In genomic region chr14:70887207-70888150, GRCh38 we compare ENCODE assay signal across 8 cellular contexts. TPM values are rescaled to one million over a fixed set of nuclear protein-coding genes. Genes with fewer than 3 reads are reported as not detected.
DNase-seq lines count a peak whose midpoint lies in the region; ATAC-seq and TF ChIP-seq lines count a peak whose summit lies in the region.

No MANE protein-coding gene starts in this region.

- H3K27me3 ChIP-seq in mammary epithelial cell (ENCODE audit: insufficient read depth, low read length) (no peaks in the 10 kb centered on the region), H9 (ENCODE audit: insufficient read depth, low read length) (no peaks in the 10 kb centered on the region)

- H4K8ac ChIP-seq in H9 (replicated peaks; ENCODE audit: insufficient read length, low read depth, low read length): no peak overlapping the region

- ATAC-seq in activated T-cell treated with anti-CD3 and anti-CD28 coated beads, Interleukin-2, amount 50 U/mL, for 4 hours: peak; percentile 25 to 38
- ATAC-seq in HG03342 (IDR thresholded peaks at IDR 0.05; ENCODE audit: unreplicated experiment): peak; percentile 37
- ATAC-seq in stimulated activated naive B cell treated with anti-CD40 and anti-IgM and Interleukin-4, amounts not matched to agents 10 μg/mL and 1 μg/mL and 100 μg/mL, for 72 hours (replicated peaks): peak; percentile 84 to 87

- no peak overlapping the region for H3K9ac ChIP-seq in mammary epithelial cell (ENCODE audit: insufficient read depth, low read length)
- H3K9ac ChIP-seq in H9 (ENCODE audit: extremely low read depth, insufficient read length, low read length): no peak overlapping the region

- H3K79me2 ChIP-seq in mammary epithelial cell (ENCODE audit: insufficient read depth, low read length) (no peaks in the 10 kb centered on the region), H9 (ENCODE audit: insufficient read depth, low read length) (no peaks in the 10 kb centered on the region)

- H4K91ac ChIP-seq in H9 (ENCODE audit: insufficient read length, low read depth, low read length): no peak overlapping the region

- peak overlapping the region; percentile 71 for H3K4me3 Mint-ChIP-seq in activated T-cell treated with anti-CD3 and anti-CD28 coated beads, Interleukin-2, amount 50 U/mL, for 4 hours
- H3K4me3 Mint-ChIP-seq in stimulated activated naive B cell treated with anti-CD40 and anti-IgM and Interleukin-4, amounts not matched to agents 10 μg/mL and 1 μg/mL and 100 μg/mL, for 72 hours: peak overlapping the region; percentile 66 to 70
- no peak overlapping the region for H3K4me3 Mint-ChIP-seq in H9

- CTCF ChIA-PET in mammary epithelial cell (lab: Charles Lee; ENCODE audit: low non-redundant PET): interaction anchor here (0.6 kb wide), 2 partner anchors 62 to 110 kb away, joined by 3 to 7 read pairs; no protein-coding TSS in a partner anchor

- no peaks in the 10 kb centered on the region for H3K36me3 ChIP-seq in mammary epithelial cell (ENCODE audit: insufficient read depth, low read length)

- H3K36me3 Mint-ChIP-seq in activated T-cell treated with anti-CD3 and anti-CD28 coated beads, Interleukin-2, amount 50 U/mL, for 4 hours (ENCODE audit: insufficient read depth): no peaks in the 10 kb centered on the region
- H3K36me3 Mint-ChIP-seq in stimulated activated naive B cell treated with anti-CD40 and anti-IgM and Interleukin-4, amounts not matched to agents 10 μg/mL and 1 μg/mL and 100 μg/mL, for 72 hours: no peaks in the 10 kb centered on the region
- H3K36me3 Mint-ChIP-seq in H9 (ENCODE audit: insufficient read depth in 1 of 3, low read depth in 3 of 3): no peaks in the 10 kb centered on the region

- no peak overlapping the region for H2AK5ac ChIP-seq in H9 (ENCODE audit: insufficient read length, low read length)

- no peaks in the 10 kb centered on the region for H3K27me3 Mint-ChIP-seq in activated T-cell treated with anti-CD3 and anti-CD28 coated beads, Interleukin-2, amount 50 U/mL, for 4 hours (ENCODE audit: low read depth)
- peaks cover 8 to 13% of the 10 kb centered on the region in 2 donors for H3K27me3 Mint-ChIP-seq in stimulated activated naive B cell treated with anti-CD40 and anti-IgM and Interleukin-4, amounts not matched to agents 10 μg/mL and 1 μg/mL and 100 μg/mL, for 72 hours
- no peaks in the 10 kb centered on the region for H3K27me3 Mint-ChIP-seq in H9 (ENCODE audit: low read depth)

- no peak overlapping the region for H3K56ac ChIP-seq in H9 (ENCODE audit: insufficient read length, low read depth, low read length)

- no peak overlapping the region for H3K14ac ChIP-seq in H9 (ENCODE audit: insufficient read depth, low read length)

- H2AFZ ChIP-seq in mammary epithelial cell (ENCODE audit: low read depth, low read length): peak overlapping the region; percentile 10
- H2AFZ ChIP-seq in H9 (ENCODE audit: low read length): no peak overlapping the region

- H2BK5ac ChIP-seq in H9 (ENCODE audit: insufficient read length, low read length): no peak overlapping the region

- H3K27ac ChIP-seq in mammary epithelial cell (ENCODE audit: insufficient read depth, low read depth, low read length): peak overlapping the region; percentile 38
- H3K27ac ChIP-seq in H9 (ENCODE audit: insufficient read length, low read depth, low read length): no peak overlapping the region

- peak overlapping the region; percentile 90 for H3K27ac Mint-ChIP-seq in stimulated activated naive B cell treated with anti-CD40 and anti-IgM and Interleukin-4, amounts not matched to agents 10 μg/mL and 1 μg/mL and 100 μg/mL, for 72 hours
- H3K27ac Mint-ChIP-seq in H9: no peak overlapping the region

- no peak overlapping the region for H3K23ac ChIP-seq in H9 (ENCODE audit: insufficient read length, low read depth, low read length)

- H3K4me2 ChIP-seq in mammary epithelial cell (ENCODE audit: insufficient read depth, low read depth, low read length): no peak overlapping the region
- no peak overlapping the region for H3K4me2 ChIP-seq in H9 (ENCODE audit: insufficient read depth, insufficient read length, low read length)

- H2BK20ac ChIP-seq in H9 (ENCODE audit: low read depth, low read length, poor library complexity, severe bottlenecking): no peak overlapping the region

- H3K79me1 ChIP-seq in H9 (ENCODE audit: insufficient read depth, low read depth, low read length, poor library complexity, severe bottlenecking): no peaks in the 10 kb centered on the region

- no peaks in the 10 kb centered on the region for H3K9me3 Mint-ChIP-seq in activated T-cell treated with anti-CD3 and anti-CD28 coated beads, Interleukin-2, amount 50 U/mL, for 4 hours
- H3K9me3 Mint-ChIP-seq in stimulated activated naive B cell treated with anti-CD40 and anti-IgM and Interleukin-4, amounts not matched to agents 10 μg/mL and 1 μg/mL and 100 μg/mL, for 72 hours: no peaks in the 10 kb centered on the region
- H3K9me3 Mint-ChIP-seq in H9: no peaks in the 10 kb centered on the region

- no peak overlapping the region for H3K4ac ChIP-seq in H9 (ENCODE audit: low read depth, low read length)

- H2BK120ac ChIP-seq in H9 (ENCODE audit: low read depth, low read length, poor library complexity, severe bottlenecking): no peak overlapping the region

- no peak overlapping the region for H2BK15ac ChIP-seq in H9 (ENCODE audit: low read depth, low read length)

- 49% methylated on average over 3 of the region's 3 CpGs for WGBS in mammary epithelial cell (ENCODE audit: low coverage, missing lambda C conversion rate)
- no CpG with 5 or more reads among the region's 3 CpGs for WGBS in H9 (ENCODE audit: extremely low coverage, insufficient read length, low lambda C conversion rate)

- intact Hi-C loops in mammary epithelial cell (cut with micrococcal nuclease): loop anchor here (2.0 kb wide), 1 partner anchor 31 kb away; no protein-coding TSS in a partner anchor

- H3K4me1 ChIP-seq in mammary epithelial cell (ENCODE audit: insufficient read depth, low read length) (peaks cover 54% of the 10 kb centered on the region), H9 (ENCODE audit: insufficient read depth, low read length) (no peaks in the 10 kb centered on the region)

- H4K20me1 ChIP-seq in mammary epithelial cell (ENCODE audit: insufficient read depth, low read length) (no peaks in the 10 kb centered on the region), H9 (ENCODE audit: control insufficient read depth, insufficient read depth, insufficient read length) (no peaks in the 10 kb centered on the region)

- H3T11ph ChIP-seq in H9 (ENCODE audit: low read length): no peak overlapping the region

- TF ChIP-seq CTCF in mammary epithelial cell (conservative IDR thresholded peaks at IDR 0.05 in 1 of 2, IDR thresholded peaks at IDR 0.05 in 1 of 2; ENCODE audit: extremely low read depth in 1 of 2, insufficient read depth in 1 of 2, low read depth in 1 of 2, low read length in 2 of 2) (no peak), H9 (conservative IDR thresholded peaks at IDR 0.05) (no peak)

- H3K4me1 Mint-ChIP-seq in activated T-cell treated with anti-CD3 and anti-CD28 coated beads, Interleukin-2, amount 50 U/mL, for 4 hours (ENCODE audit: low read depth): peaks cover 80% of the 10 kb centered on the region
- H3K4me1 Mint-ChIP-seq in stimulated activated naive B cell treated with anti-CD40 and anti-IgM and Interleukin-4, amounts not matched to agents 10 μg/mL and 1 μg/mL and 100 μg/mL, for 72 hours: peaks cover 41 to 49% of the 10 kb centered on the region in 2 donors
- peaks cover 24 to 25% of the 10 kb centered on the region in 2 experiments for H3K4me1 Mint-ChIP-seq in H9

- BruUV-seq in mammary epithelial cell (replicated peaks; lab: Mats Ljungman, UMichigan): no TSS peak

- DNase-seq in activated T-cell treated with anti-CD3 and anti-CD28 coated beads, Interleukin-2, amount 50 U/mL, for 4 hours: no peak
- no peak for DNase-seq in activated T-cell treated with anti-CD3 and anti-CD28 coated beads, Interleukin-2, amount 50 U/mL, for 48 hours
- DNase-seq in mammary epithelial cell (peak; percentile 54), NCI-H69 (lab: John Stamatoyannopoulos, UW) (no peak), H9 (no peak)
- DNase-seq in stimulated activated naive B cell treated with anti-CD40 and anti-IgM and Interleukin-4, amounts not matched to agents 10 μg/mL and 1 μg/mL and 100 μg/mL, for 72 hours: peak; percentile 17
- DNase-seq in effector CD4-positive, alpha-beta T cell: no peak

- no peak overlapping the region for H3K18ac ChIP-seq in H9 (ENCODE audit: insufficient read length, low read depth, low read length)

- in situ Hi-C loops in mammary epithelial cell (cut with MboI; ENCODE audit: low sequenced_read_pairs in 2 of 2): no loop called here

- H4K5ac ChIP-seq in H9 (ENCODE audit: insufficient read length, low read depth, low read length): no peak overlapping the region

- H3K23me2 ChIP-seq in H9 (ENCODE audit: insufficient read length, low read depth, low read length, poor library complexity, severe bottlenecking): no peaks in the 10 kb centered on the region

- H3K9me3 ChIP-seq in mammary epithelial cell (replicated peaks; ENCODE audit: insufficient read depth, low read length): no peaks in the 10 kb centered on the region
- no peaks in the 10 kb centered on the region for H3K9me3 ChIP-seq in H9 (ENCODE audit: control insufficient read depth, low read depth, low read length)

- dilution Hi-C loops in mammary epithelial cell (cut with HindIII; ENCODE audit: low sequenced_read_pairs): no loop called here

- H2BK12ac ChIP-seq in H9 (ENCODE audit: insufficient read length, low read depth, low read length): no peak overlapping the region

- H3K4me3 ChIP-seq in mammary epithelial cell (replicated peaks in 1 of 3; ENCODE audit: insufficient read depth in 1 of 3, low read depth in 2 of 3, low read length in 3 of 3): no peak overlapping the region

RNA-seq across cellular contexts. Expression of gene PCNX1, which starts 19.8 kb away (rescaled TPM):
- 10 to 100 TPM; 26.4 to 30.8 (median 28.3) TPM for total RNA-seq in activated T-cell treated with anti-CD3 and anti-CD28 coated beads, Interleukin-2, amount 50 U/mL, for 4 hours
- total RNA-seq in mammary epithelial cell (100 to 1,000 TPM in 1 of 2 donors, 10 to 100 TPM in 1; 67.9 to 112 TPM), H9 (2021) (48.0 and 48.6 TPM in 2 replicates)
- polyA plus RNA-seq in mammary epithelial cell: 33.9 TPM
- polyA minus RNA-seq in mammary epithelial cell: 147 TPM

Comparison
In these comparisons a context has a peak if more than half of its experiments do, and no peak if none do; other contexts are left out.
1. ATAC-seq: peak in every context shown above with its lines; median percentile 86 in stimulated activated naive B cell treated with anti-CD40 and anti-IgM and Interleukin-4, amounts not matched to agents 10 μg/mL and 1 μg/mL and 100 μg/mL, for 72 hours; 37 in HG03342; 32 in activated T-cell treated with anti-CD3 and anti-CD28 coated beads, Interleukin-2, amount 50 U/mL, for 4 hours.
2. DNase-seq: peak in mammary epithelial cell (single experiment) and stimulated activated naive B cell treated with anti-CD40 and anti-IgM and Interleukin-4, amounts not matched to agents 10 μg/mL and 1 μg/mL and 100 μg/mL, for 72 hours (single experiment); none in activated T-cell treated with anti-CD3 and anti-CD28 coated beads, Interleukin-2, amount 50 U/mL, for 4 hours (single experiment), activated T-cell treated with anti-CD3 and anti-CD28 coated beads, Interleukin-2, amount 50 U/mL, for 48 hours (0 of 2), NCI-H69 (single experiment), effector CD4-positive, alpha-beta T cell (single experiment) and H9 (single experiment).
3. H3K4me3 Mint-ChIP-seq: peak in activated T-cell treated with anti-CD3 and anti-CD28 coated beads, Interleukin-2, amount 50 U/mL, for 4 hours (single experiment) and stimulated activated naive B cell treated with anti-CD40 and anti-IgM and Interleukin-4, amounts not matched to agents 10 μg/mL and 1 μg/mL and 100 μg/mL, for 72 hours (2 of 2); none in H9 (0 of 2).